In genomic region chr11:8545698-8546366, GRCh38 we compare ENCODE assay signal across 31 cellular contexts. TPM values are rescaled to one million over a fixed set of nuclear protein-coding genes. Genes with fewer than 3 reads are reported as not detected.
DNase-seq lines count a peak whose midpoint lies in the region; ATAC-seq, FAIRE-seq and TF ChIP-seq lines count a peak whose summit lies in the region.
"Had no signal": no experiment of that assay in that cellular context is flagged by ENCODE, and none has a peak within 500 bp of the region (broad histone marks: within the 10 kb centered on the region; RNA-seq: fewer than 3 reads in every experiment).

No MANE protein-coding gene starts in this region.

- no peaks in the 10 kb centered on the region for H3K9me3 ChIP-seq in lung (ENCODE audit: control insufficient read depth in 2 of 2, insufficient read depth in 1 of 2, low read length in 1 of 2)

- H3K27me3 ChIP-seq in lung (ENCODE audit: control insufficient read depth, insufficient read depth) = no peaks in the 10 kb centered on the region
- H3K27me3 ChIP-seq: brain microvascular endothelial cell, right atrium auricular region had no signal

- TF ChIP-seq CTCF in lung (IDR thresholded peaks at IDR 0.05; ENCODE audit: control extremely low read depth, extremely low read depth) = no peak
- TF ChIP-seq CTCF in omental fat pad (IDR thresholded peaks at IDR 0.05) = no peak

- peak; percentile 57 for FAIRE-seq in GM19239 (lab: Jason Lieb, UNC)
- FAIRE-seq: colon, endothelial cell of umbilical vein had no signal

- no peaks in the 10 kb centered on the region for H3K4me1 ChIP-seq in lung (ENCODE audit: control insufficient read depth in 2 of 2, insufficient read depth in 2 of 2, low read length in 2 of 2)
- H3K4me1 ChIP-seq: Caco-2, right atrium auricular region had no signal

- WGBS in lung, 2 donors = 40 to 57% methylated on average over 4 of the region's 4 CpGs

- no peak overlapping the region for H3K27ac ChIP-seq in lung (ENCODE audit: low read depth in 1 of 2, low read length in 1 of 2)
- H3K27ac ChIP-seq: brain microvascular endothelial cell, KMS-11, right atrium auricular region, SK-N-MC had no signal

- peak; percentile 62 for ATAC-seq in lung (ENCODE audit: insufficient read depth, low FRiP score)
- ATAC-seq in GM18517 (IDR thresholded peaks at IDR 0.05; ENCODE audit: unreplicated experiment) = no peak
- ATAC-seq in omental fat pad (ENCODE audit: low FRiP score) = no peak
- ATAC-seq: GM23338 had no signal

- no peak overlapping the region for H3K4me3 ChIP-seq in lung
- H3K4me3 ChIP-seq: GM23338, right atrium auricular region, SK-N-MC, smooth muscle cell had no signal

- H3K36me3 ChIP-seq in lung (ENCODE audit: control insufficient read depth in 2 of 2, insufficient read depth in 2 of 2, low read length in 2 of 2) = no peaks in the 10 kb centered on the region
- H3K36me3 ChIP-seq: brain microvascular endothelial cell, right atrium auricular region had no signal

- peak in 2 of 3 experiments; percentile 18 to 53 for DNase-seq in NCI-H1417 (lab: John Stamatoyannopoulos, UW)
- no peak for DNase-seq in NCI-H1417 treated with DMSO at 0.1 percent for 48 hours (lab: John Stamatoyannopoulos, UW)
- no peak for DNase-seq in GM19239 (ENCODE audit: insufficient read length, low spot score)
- DNase-seq in NCI-H748 treated with DMSO at 0.1 percent for 48 hours (lab: John Stamatoyannopoulos, UW) = peak; percentile 7
- no peak for DNase-seq in lung (ENCODE audit: low spot score)
- no peak for DNase-seq in cerebellum (ENCODE audit: low spot score)
- no peak for DNase-seq in omental fat pad (ENCODE audit: low spot score)
- DNase-seq: 8988T; activated B cell treated with CpG ODN at 0.5 μM for 24 hours; activated CD4-positive, alpha-beta T cell treated with anti-CD3 and anti-CD28 coated beads, Interleukin-2, amount 10 ng/mL, durations not matched to agents 7 days and 5 days; amygdala; brain microvascular endothelial cell; Caco-2; DND-41; HFFc6; hippocampal formation; MM.1S; NCI-H1694; posterior cingulate gyrus; RPMI8226; stimulated activated naive CD4-positive, alpha-beta T cell; T-helper 1 cell had no signal

RNA-seq across cellular contexts. Expression of gene STK33, which starts 48.2 kb away (rescaled TPM):
- total RNA-seq in lung (10 to 100 TPM; 26.5 to 36.5 TPM), cerebellum (24.0 TPM), omental fat pad (1 to 10 TPM in 3 of 4 donors, under 1 TPM in 1; 0.96 to 3.2 (median 1.9) TPM)
- polyA plus RNA-seq in lung = 10 to 100 TPM in 1 of 2 donors, 1 to 10 TPM in 1; 9.5 to 14.3 TPM
- polyA plus RNA-seq: CD14-positive monocyte had no signal

Comparison
In these comparisons a context has a peak if more than half of its experiments do, and no peak if none do; other contexts are left out.
1. DNase-seq: peak in NCI-H1417 (2 of 3) and NCI-H748 treated with DMSO at 0.1 percent for 48 hours (single experiment); none in NCI-H1417 treated with DMSO at 0.1 percent for 48 hours (single experiment), GM19239 (single experiment), lung (single experiment), cerebellum (single experiment) and omental fat pad (single experiment).